In genomic region chr7:27898735-27899134, GRCh38 we compare ENCODE assay signal across 15 cellular contexts.
DNase-seq lines count a peak whose midpoint lies in the region; ATAC-seq and TF ChIP-seq lines count a peak whose summit lies in the region.
"Had no signal": no experiment of that assay in that cellular context is flagged by ENCODE, and none has a peak within 500 bp of the region (broad histone marks: within the 10 kb centered on the region; RNA-seq: fewer than 3 reads in every experiment).

No MANE protein-coding gene starts in this region.

- no peaks in the 10 kb centered on the region for H3K9me3 Mint-ChIP-seq in activated CD8-positive, alpha-beta T cell treated with anti-CD3 and anti-CD28 coated beads, Interleukin-2, amount 10 ng/mL, durations not matched to agents 7 days and 5 days (ENCODE audit: insufficient read depth)
- H3K9me3 Mint-ChIP-seq in activated CD8-positive, alpha-beta T cell treated with anti-CD3 and anti-CD28 coated beads for 36 hours = no peaks in the 10 kb centered on the region
- no peaks in the 10 kb centered on the region for H3K9me3 Mint-ChIP-seq in nephron progenitor cell

- no peak overlapping the region; the same call in 1 of the 2 replicates for H3K9ac ChIP-seq in OCI-LY1 (ENCODE audit: low read length)

- ATAC-seq in activated CD8-positive, alpha-beta T cell treated with anti-CD3 and anti-CD28 coated beads, Interleukin-2, amount 10 ng/mL, durations not matched to agents 7 days and 5 days = no peak
- ATAC-seq in activated CD8-positive, alpha-beta T cell treated with anti-CD3 and anti-CD28 coated beads for 36 hours = no peak

- no peak overlapping the region for H3K4me3 ChIP-seq in OCI-LY1 (ENCODE audit: low read depth, low read length, poor library complexity, severe bottlenecking)
- no peak overlapping the region for H3K4me3 ChIP-seq in fibroblast of villous mesenchyme (ENCODE audit: low read depth, low read length)
- H3K4me3 ChIP-seq: PC-9 had no signal

- H3K9me3 ChIP-seq in OCI-LY1 (ENCODE audit: low read length) = no peaks in the 10 kb centered on the region

- peaks cover 50% of the 10 kb centered on the region for H3K4me1 ChIP-seq in OCI-LY1 (ENCODE audit: insufficient read depth, low read length, severe bottlenecking)

- no peak overlapping the region for H2AFZ ChIP-seq in OCI-LY1 (ENCODE audit: low read length)
- H2AFZ ChIP-seq: PC-9 had no signal

- H4K20me1 ChIP-seq in OCI-LY1 (ENCODE audit: insufficient read depth, low read length) = no peaks in the 10 kb centered on the region

- peak overlapping the region; percentile 89 for H3K27ac ChIP-seq in OCI-LY1 (ENCODE audit: low read depth, low read length, poor library complexity, severe bottlenecking)
- H3K27ac ChIP-seq: 22Rv1, C4-2B, PC-9 had no signal

- H3K9me2 ChIP-seq in OCI-LY1 (ENCODE audit: low read depth, low read length) = no peaks in the 10 kb centered on the region

- H3K79me2 ChIP-seq in OCI-LY1 (ENCODE audit: insufficient read depth, low read length) = no peaks in the 10 kb centered on the region

- no peak for DNase-seq in activated CD8-positive, alpha-beta T cell treated with anti-CD3 and anti-CD28 coated beads, Interleukin-2, amount 10 ng/mL, durations not matched to agents 7 days and 5 days
- no peak for DNase-seq in activated CD8-positive, alpha-beta T cell treated with anti-CD3 and anti-CD28 coated beads for 36 hours
- DNase-seq in fibroblast of villous mesenchyme (ENCODE audit: low read depth) (peak; percentile 22), nephron progenitor cell (no peak), germinal center (ENCODE audit: low spot score) (no peak)
- DNase-seq in stimulated activated naive CD4-positive, alpha-beta T cell treated with Interleukin-2 at 50 U/mL for 16 hours (lab: John Stamatoyannopoulos, UW) = no peak
- DNase-seq in stimulated activated CD4-positive, alpha-beta T cell treated with anti-CD3 and anti-CD28 coated beads, Interleukin-4, amount 100 ng/mL, for 24 hours = no peak
- DNase-seq: GF-D8, KBM-7, NCI-H1048, NCI-H446, PC-9 had no signal

- H3F3A ChIP-seq in OCI-LY1 (ENCODE audit: insufficient read depth, low read length) = no peaks in the 10 kb centered on the region

- no peak for TF ChIP-seq CTCF in activated CD8-positive, alpha-beta T cell treated with anti-CD3 and anti-CD28 coated beads for 36 hours (IDR thresholded peaks at IDR 0.05)
- TF ChIP-seq CTCF in OCI-LY1 (IDR thresholded peaks at IDR 0.05; ENCODE audit: low read length) (no peak), fibroblast of villous mesenchyme (IDR thresholded peaks at IDR 0.05; ENCODE audit: insufficient read depth, low read depth, low read length) (no peak), nephron progenitor cell (IDR thresholded peaks at IDR 0.05) (no peak)

- intact Hi-C loops in activated CD8-positive, alpha-beta T cell treated with anti-CD3 and anti-CD28 coated beads for 36 hours (cut with micrococcal nuclease) = no loop called here

- H3K27me3 Mint-ChIP-seq in activated CD8-positive, alpha-beta T cell treated with anti-CD3 and anti-CD28 coated beads, Interleukin-2, amount 10 ng/mL, durations not matched to agents 7 days and 5 days (ENCODE audit: low read depth) = no peaks in the 10 kb centered on the region
- no peaks in the 10 kb centered on the region for H3K27me3 Mint-ChIP-seq in activated CD8-positive, alpha-beta T cell treated with anti-CD3 and anti-CD28 coated beads for 36 hours
- H3K27me3 Mint-ChIP-seq in nephron progenitor cell (ENCODE audit: low read depth, poor library complexity) = no peaks in the 10 kb centered on the region

- peaks cover 49% of the 10 kb centered on the region for H3K4me1 Mint-ChIP-seq in activated CD8-positive, alpha-beta T cell treated with anti-CD3 and anti-CD28 coated beads, Interleukin-2, amount 10 ng/mL, durations not matched to agents 7 days and 5 days (ENCODE audit: low read depth)
- H3K4me1 Mint-ChIP-seq in activated CD8-positive, alpha-beta T cell treated with anti-CD3 and anti-CD28 coated beads for 36 hours (ENCODE audit: low read depth) = peaks cover 35% of the 10 kb centered on the region
- H3K4me1 Mint-ChIP-seq in nephron progenitor cell = peaks cover 21% of the 10 kb centered on the region

- H3K27me3 ChIP-seq in OCI-LY1 (ENCODE audit: insufficient read depth, low read length) = no peaks in the 10 kb centered on the region

- H3K4me2 ChIP-seq in OCI-LY1 (ENCODE audit: low read length) = no peak overlapping the region; the same call in 1 of the 2 replicates
- H3K4me2 ChIP-seq: PC-9 had no signal

- H3K36me3 ChIP-seq in OCI-LY1 (ENCODE audit: insufficient read depth, low read length) = peaks cover 8% of the 10 kb centered on the region; the same call in 1 of the 2 replicates

- H3K27ac Mint-ChIP-seq in activated CD8-positive, alpha-beta T cell treated with anti-CD3 and anti-CD28 coated beads, Interleukin-2, amount 10 ng/mL, durations not matched to agents 7 days and 5 days = peak overlapping the region; percentile 66
- H3K27ac Mint-ChIP-seq in activated CD8-positive, alpha-beta T cell treated with anti-CD3 and anti-CD28 coated beads for 36 hours = no peak overlapping the region
- H3K27ac Mint-ChIP-seq in nephron progenitor cell = peak overlapping the region; percentile 90

- CTCF ChIA-PET in activated CD8-positive, alpha-beta T cell treated with anti-CD3 and anti-CD28 coated beads, Interleukin-2, amount 10 ng/mL, durations not matched to agents 7 days and 5 days (lab: Charles Lee) = interaction anchor here (1.3 kb wide), 1 partner anchor 14 kb away, joined by 3 read pairs; no protein-coding TSS in a partner anchor
- CTCF ChIA-PET in activated CD8-positive, alpha-beta T cell treated with anti-CD3 and anti-CD28 coated beads for 36 hours (lab: Charles Lee) = interaction anchor here (1.3 to 2.1 kb wide), 2 partner anchors 8 to 16 kb away, joined by 3 to 4 read pairs; no protein-coding TSS in a partner anchor

- H3K4me3 Mint-ChIP-seq in activated CD8-positive, alpha-beta T cell treated with anti-CD3 and anti-CD28 coated beads, Interleukin-2, amount 10 ng/mL, durations not matched to agents 7 days and 5 days = no peak overlapping the region
- no peak overlapping the region for H3K4me3 Mint-ChIP-seq in activated CD8-positive, alpha-beta T cell treated with anti-CD3 and anti-CD28 coated beads for 36 hours
- H3K4me3 Mint-ChIP-seq in nephron progenitor cell = no peak overlapping the region

- H3K36me3 Mint-ChIP-seq in activated CD8-positive, alpha-beta T cell treated with anti-CD3 and anti-CD28 coated beads, Interleukin-2, amount 10 ng/mL, durations not matched to agents 7 days and 5 days (ENCODE audit: low read depth) = no peaks in the 10 kb centered on the region
- H3K36me3 Mint-ChIP-seq in activated CD8-positive, alpha-beta T cell treated with anti-CD3 and anti-CD28 coated beads for 36 hours (ENCODE audit: low read depth) = peaks cover 3% of the 10 kb centered on the region
- H3K36me3 Mint-ChIP-seq in nephron progenitor cell (ENCODE audit: low read depth) = no peaks in the 10 kb centered on the region

- POLR2A ChIA-PET in activated CD8-positive, alpha-beta T cell treated with anti-CD3 and anti-CD28 coated beads, Interleukin-2, amount 10 ng/mL, durations not matched to agents 7 days and 5 days (lab: Charles Lee) = no interaction called here
- POLR2A ChIA-PET in activated CD8-positive, alpha-beta T cell treated with anti-CD3 and anti-CD28 coated beads for 36 hours (lab: Charles Lee) = interaction anchor here (1.2 kb wide), 1 partner anchor 8 kb away, joined by 3 read pairs; no protein-coding TSS in a partner anchor
